Comparison of ENCODE assay signal across 21 cellular contexts in genomic region chr1:208329291-208329690, GRCh38.
"Had no signal": no experiment of that assay in that cellular context is flagged by ENCODE, and none has a peak within 500 bp of the region (broad histone marks: within the 10 kb centered on the region; RNA-seq: fewer than 3 reads in every experiment).

No MANE protein-coding gene starts in this region.

- H3K27ac Mint-ChIP-seq: activated naive CD4-positive, alpha-beta T cell treated with anti-CD3 and anti-CD28 coated beads, Interleukin-2, amount 50 U/mL, for 24 hours; natural killer cell treated with Interleukin-12 subunit alpha and Interleukin-12 subunit beta and Interleukin-15 and Interleukin-18, amount 100 ng/mL, for 72 hours; progenitor cell of endocrine pancreas; T-helper 2 cell treated with Interferon-gamma antibody and Interleukin-4, amounts not matched to agents 5 μg/mL and 100 μg/mL, for 36 hours had no signal

- H3K27me3 Mint-ChIP-seq: progenitor cell of endocrine pancreas had no signal

- DNase-seq: activated CD4-positive, alpha-beta T cell treated with anti-CD3 and anti-CD28 coated beads for 1 hour; activated gamma-delta T cell treated with Interleukin-2 at 50 U/mL for 16 hours; activated T-cell treated with anti-CD3 and anti-CD28 coated beads, Interleukin-2, amount 50 U/mL, for 1 hour; effector memory CD4-positive, alpha-beta T cell; foreskin melanocyte; glutamatergic neuron; hypothalamus; left ventricle myocardium superior; midbrain; retina; sigmoid colon; stimulated activated CD4-positive, alpha-beta T cell treated with anti-CD3 and anti-CD28 coated beads, Interleukin-4, amount 100 ng/mL, for 1 hour; stimulated activated naive CD8-positive, alpha-beta T cell treated with anti-CD3 and anti-CD28 coated beads, Interleukin-15, Interleukin-2, amounts not matched to agents 100 U/mL and 50 U/mL, for 24 hours; upper lobe of left lung had no signal

- H3K27ac ChIP-seq: sigmoid colon, upper lobe of left lung had no signal

- H3K9me3 ChIP-seq: sigmoid colon, upper lobe of left lung had no signal

- H3K36me3 ChIP-seq: sigmoid colon, upper lobe of left lung had no signal

- H3K4me1 Mint-ChIP-seq: activated naive CD4-positive, alpha-beta T cell treated with anti-CD3 and anti-CD28 coated beads, Interleukin-2, amount 50 U/mL, for 24 hours; central memory CD8-positive, alpha-beta T cell had no signal

- H3K4me3 ChIP-seq: sigmoid colon, upper lobe of left lung had no signal

- H3K27me3 ChIP-seq: sigmoid colon, upper lobe of left lung had no signal

- H3K9me3 Mint-ChIP-seq: activated naive CD4-positive, alpha-beta T cell treated with anti-CD3 and anti-CD28 coated beads, Interleukin-2, amount 50 U/mL, for 24 hours; central memory CD8-positive, alpha-beta T cell; natural killer cell treated with Interleukin-12 subunit alpha and Interleukin-12 subunit beta and Interleukin-15 and Interleukin-18, amount 100 ng/mL, for 72 hours; T-helper 2 cell treated with Interferon-gamma antibody and Interleukin-4, amounts not matched to agents 5 μg/mL and 100 μg/mL, for 36 hours had no signal

- FAIRE-seq: astrocyte, colon had no signal

- H3K4me1 ChIP-seq: sigmoid colon, upper lobe of left lung had no signal

- H3K36me3 Mint-ChIP-seq: activated naive CD4-positive, alpha-beta T cell treated with anti-CD3 and anti-CD28 coated beads, Interleukin-2, amount 50 U/mL, for 24 hours; natural killer cell treated with Interleukin-12 subunit alpha and Interleukin-12 subunit beta and Interleukin-15 and Interleukin-18, amount 100 ng/mL, for 72 hours had no signal

- ATAC-seq: left ventricle myocardium superior; natural killer cell treated with Interleukin-12 subunit alpha and Interleukin-12 subunit beta and Interleukin-15 and Interleukin-18, amount 100 ng/mL, for 72 hours; stimulated activated naive CD8-positive, alpha-beta T cell treated with anti-CD3 and anti-CD28 coated beads, Interleukin-15, Interleukin-2, amounts not matched to agents 100 U/mL and 50 U/mL, for 24 hours had no signal

- H3K4me3 Mint-ChIP-seq: activated naive CD4-positive, alpha-beta T cell treated with anti-CD3 and anti-CD28 coated beads, Interleukin-2, amount 50 U/mL, for 24 hours; central memory CD8-positive, alpha-beta T cell; natural killer cell treated with Interleukin-12 subunit alpha and Interleukin-12 subunit beta and Interleukin-15 and Interleukin-18, amount 100 ng/mL, for 72 hours; T-helper 2 cell treated with Interferon-gamma antibody and Interleukin-4, amounts not matched to agents 5 μg/mL and 100 μg/mL, for 36 hours had no signal
